8 cellular contexts compared by ENCODE assay signal in the genomic region with DNA sequence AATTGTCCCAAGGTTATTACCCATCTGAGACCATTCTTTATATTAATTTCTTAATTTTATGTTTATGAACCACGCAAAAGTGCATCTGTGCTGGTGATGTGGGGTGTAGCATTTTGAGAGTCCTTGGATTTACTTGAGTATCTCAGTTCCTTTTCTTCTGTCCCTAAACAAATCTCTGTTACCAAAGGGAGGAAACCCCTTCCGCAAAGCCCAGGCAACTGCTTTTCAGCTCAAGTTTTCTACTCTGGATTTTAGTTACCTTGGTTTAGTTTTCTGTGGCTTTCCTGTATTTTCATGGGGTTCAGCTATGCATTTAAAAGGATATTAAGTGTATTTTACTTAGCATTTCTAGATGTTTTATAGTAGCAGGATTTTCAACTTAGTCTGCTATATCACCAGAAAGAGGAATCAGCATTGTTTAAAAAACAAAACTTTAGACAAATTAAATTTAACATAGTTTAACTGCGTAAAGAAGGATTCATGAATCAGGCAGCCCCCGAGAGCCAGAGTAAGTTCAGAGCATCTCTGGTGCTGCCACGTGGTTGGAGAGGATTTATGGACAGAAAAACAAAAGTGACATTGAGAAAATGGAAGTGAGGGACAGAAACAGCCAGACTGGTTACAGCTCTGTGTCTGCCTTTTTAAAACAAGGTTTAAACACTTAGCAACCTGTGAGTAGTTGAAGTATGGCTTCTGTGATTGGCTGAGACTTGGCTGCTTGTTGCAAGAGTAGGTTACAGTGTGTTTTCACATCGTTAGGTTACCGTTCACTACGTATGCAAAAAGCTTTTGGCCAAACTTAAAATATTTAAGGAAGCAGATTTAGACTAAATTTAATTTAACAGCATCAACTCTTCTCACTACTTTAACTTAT. TPM values are rescaled to one million over a fixed set of nuclear protein-coding genes. Genes with fewer than 3 reads are reported as not detected.
DNase-seq lines count a peak whose midpoint lies in the region; ATAC-seq and TF ChIP-seq lines count a peak whose summit lies in the region.

No MANE protein-coding gene starts in this region.

- no peaks in the 10 kb centered on the region for H3K9me3 Mint-ChIP-seq in type B pancreatic cell

- WGBS in heart right ventricle, 2 donors, result 65 to 70% methylated on average over 8 of the region's 8 CpGs

- peaks cover 11% of the 10 kb centered on the region for H3K27me3 Mint-ChIP-seq in type B pancreatic cell

- peaks cover 8% of the 10 kb centered on the region for H3K4me1 Mint-ChIP-seq in type B pancreatic cell (ENCODE audit: unreplicated experiment)

- H3K36me3 ChIP-seq in heart right ventricle, result no peaks in the 10 kb centered on the region

- peaks cover 0 to 27% (median 16%) of the 10 kb centered on the region in 9 donors for H3K4me1 ChIP-seq in heart right ventricle

- no peak for TF ChIP-seq CTCF in heart right ventricle (IDR thresholded peaks at IDR 0.05)
- TF ChIP-seq CTCF in type B pancreatic cell (conservative IDR thresholded peaks at IDR 0.05), result no peak

- no peak overlapping the region for H3K27ac Mint-ChIP-seq in type B pancreatic cell

- H3K4me3 ChIP-seq in heart right ventricle, result no peak overlapping the region

- no peak overlapping the region for H3K4me3 Mint-ChIP-seq in type B pancreatic cell

- no peaks in the 10 kb centered on the region for H3K27me3 ChIP-seq in heart right ventricle

- H3K36me3 Mint-ChIP-seq in type B pancreatic cell, result no peaks in the 10 kb centered on the region

- intact Hi-C loops in heart right ventricle (cut with DNase I), result no loop called here

- ATAC-seq in GM19452 (IDR thresholded peaks at IDR 0.05; ENCODE audit: unreplicated experiment) (peak; percentile 68), HG03439 (IDR thresholded peaks at IDR 0.05; ENCODE audit: unreplicated experiment) (peak; percentile 74), heart right ventricle (peak in 5 of 8 donors; percentile 60 to 68 (median 64))

- peak; percentile 60 for DNase-seq in GDM1 (lab: John Stamatoyannopoulos, UW)
- DNase-seq in SK-N-DZ (ENCODE audit: low spot score), result peak; percentile 82
- peak in 1 of 2 donors; percentile 26 for DNase-seq in heart right ventricle
- DNase-seq in mesenteric fat pad (ENCODE audit: low spot score), result no peak
- no peak for DNase-seq in NCI-H524 treated with DMSO at 0.1 percent for 48 hours (lab: John Stamatoyannopoulos, UW)
- no peak for DNase-seq in type B pancreatic cell (ENCODE audit: extremely low spot score, unreplicated experiment)

- H3K27ac ChIP-seq in heart right ventricle, result no peak overlapping the region

- peaks cover 0 to 8% (median 0%) of the 10 kb centered on the region in 11 donors for H3K9me3 ChIP-seq in heart right ventricle

RNA-seq across cellular contexts. Expression of a gene that starts 9.6 kb away (rescaled TPM):
- polyA plus RNA-seq in SK-N-DZ (2014; cell fraction: cytosol; rRNA removed), result 182 and 240 TPM in 2 replicates
- 479 and 545 TPM in 2 replicates for polyA plus RNA-seq in SK-N-DZ (2014; cell fraction: nucleus; rRNA removed)
- 10 to 100 TPM in 5 of 10 donors, 1 to 10 TPM in 5; 5.1 to 63.7 (median 9.6) TPM for total RNA-seq in heart right ventricle
- polyA plus RNA-seq in heart right ventricle, result 10 to 100 TPM; 23.6 to 57.1 TPM
- total RNA-seq in mesenteric fat pad, result 663 TPM
- 28.8 and 67.2 TPM in 2 replicates for total RNA-seq in type B pancreatic cell (ENCODE audit: low replicate concordance)

RNA-seq across cellular contexts. Expression of a gene that starts 20.4 kb away (rescaled TPM):
- polyA plus RNA-seq in SK-N-DZ (2014; cell fraction: cytosol; rRNA removed), result 31.1 and 41.1 TPM in 2 replicates
- 45.7 and 53.2 TPM in 2 replicates for polyA plus RNA-seq in SK-N-DZ (2014; cell fraction: nucleus; rRNA removed)
- total RNA-seq in heart right ventricle, result 10 to 100 TPM; 16.2 to 27.1 (median 21.2) TPM
- 10 to 100 TPM in 1 of 2 donors, 1 to 10 TPM in 1; 8.9 to 22.2 TPM for polyA plus RNA-seq in heart right ventricle
- total RNA-seq in mesenteric fat pad, result 99.7 TPM
- 30.4 and 39.5 TPM in 2 replicates for total RNA-seq in type B pancreatic cell (ENCODE audit: low replicate concordance)

Comparison
In these comparisons a context has a peak if more than half of its experiments do, and no peak if none do; other contexts are left out.
1. DNase-seq: peak in GDM1 (single experiment) and SK-N-DZ (single experiment); none in mesenteric fat pad (single experiment), NCI-H524 treated with DMSO at 0.1 percent for 48 hours (single experiment) and type B pancreatic cell (single experiment).
2. Peak in every context shown above with its lines, with median percentiles within 50 percentile points of each other: ATAC-seq.